ENCODE assay signal across 1 cellular context in the genomic region with DNA sequence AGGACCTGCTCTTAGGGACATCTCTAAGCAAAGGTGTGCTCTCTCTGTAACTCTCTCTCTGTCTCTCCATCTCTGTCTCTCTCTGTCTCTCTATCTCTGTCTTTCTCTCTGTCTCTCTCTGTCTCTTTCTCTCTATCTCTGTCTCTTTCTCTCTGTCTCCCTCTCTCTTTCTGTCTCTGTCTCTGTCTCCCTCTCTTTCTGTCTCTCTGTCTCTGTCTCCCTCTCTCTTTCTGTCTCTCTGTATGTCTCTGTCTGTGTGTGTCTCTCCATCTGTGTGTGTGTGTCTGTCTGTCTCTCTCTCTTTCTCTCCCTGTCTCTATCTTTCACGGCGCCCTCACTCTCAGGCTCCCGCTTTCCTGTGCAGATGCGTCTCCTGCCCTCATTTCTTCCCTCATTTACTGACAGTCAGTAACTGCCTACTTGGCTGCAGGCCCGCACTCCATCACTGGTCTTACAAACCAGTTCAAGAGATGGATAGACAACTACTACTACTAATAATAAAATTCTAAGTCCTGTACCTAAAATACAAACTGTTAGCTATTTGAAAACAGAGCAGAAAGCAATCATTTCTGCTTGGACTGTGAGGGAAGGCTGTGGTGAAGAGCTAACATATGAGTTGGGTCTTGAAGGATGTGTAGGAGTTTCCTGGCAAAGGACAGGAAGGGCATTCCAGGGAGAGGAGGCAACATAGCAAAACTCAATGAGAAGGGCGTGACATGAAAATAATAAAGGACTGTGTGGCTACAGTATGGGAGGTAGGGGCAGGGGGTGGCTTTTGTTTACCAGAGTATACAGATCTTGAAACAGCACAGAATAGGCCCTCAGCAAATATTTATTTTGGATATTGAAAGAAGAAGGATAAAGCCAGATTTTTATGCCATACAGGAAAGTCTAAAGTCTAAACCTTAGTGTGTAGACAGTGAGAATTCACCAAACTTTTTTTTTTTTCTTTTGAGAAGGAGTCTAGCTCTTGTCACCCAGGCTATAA.
TF ChIP-seq lines count a peak whose summit lies in the region.

No MANE protein-coding gene starts in this region.

TF ChIP-seq in HepG2, 621 proteins besides CTCF, POLR2A, EP300 and RAD21 (continued from another document and continues in another):
- TF ChIP-seq, protein P1, sequence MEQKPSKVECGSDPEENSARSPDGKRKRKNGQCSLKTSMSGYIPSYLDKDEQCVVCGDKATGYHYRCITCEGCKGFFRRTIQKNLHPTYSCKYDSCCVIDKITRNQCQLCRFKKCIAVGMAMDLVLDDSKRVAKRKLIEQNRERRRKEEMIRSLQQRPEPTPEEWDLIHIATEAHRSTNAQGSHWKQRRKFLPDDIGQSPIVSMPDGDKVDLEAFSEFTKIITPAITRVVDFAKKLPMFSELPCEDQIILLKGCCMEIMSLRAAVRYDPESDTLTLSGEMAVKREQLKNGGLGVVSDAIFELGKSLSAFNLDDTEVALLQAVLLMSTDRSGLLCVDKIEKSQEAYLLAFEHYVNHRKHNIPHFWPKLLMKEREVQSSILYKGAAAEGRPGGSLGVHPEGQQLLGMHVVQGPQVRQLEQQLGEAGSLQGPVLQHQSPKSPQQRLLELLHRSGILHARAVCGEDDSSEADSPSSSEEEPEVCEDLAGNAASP (CRISPR knock-in tag; IDR thresholded peaks at IDR 0.05; ENCODE audit: borderline replicate concordance), result peak; percentile 34; the same call in 1 of the 2 replicates
- no peak for TF ChIP-seq ZNF235 (CRISPR knock-in tag; IDR thresholded peaks at IDR 0.05; ENCODE audit: borderline replicate concordance)
- TF ChIP-seq, protein P2, sequence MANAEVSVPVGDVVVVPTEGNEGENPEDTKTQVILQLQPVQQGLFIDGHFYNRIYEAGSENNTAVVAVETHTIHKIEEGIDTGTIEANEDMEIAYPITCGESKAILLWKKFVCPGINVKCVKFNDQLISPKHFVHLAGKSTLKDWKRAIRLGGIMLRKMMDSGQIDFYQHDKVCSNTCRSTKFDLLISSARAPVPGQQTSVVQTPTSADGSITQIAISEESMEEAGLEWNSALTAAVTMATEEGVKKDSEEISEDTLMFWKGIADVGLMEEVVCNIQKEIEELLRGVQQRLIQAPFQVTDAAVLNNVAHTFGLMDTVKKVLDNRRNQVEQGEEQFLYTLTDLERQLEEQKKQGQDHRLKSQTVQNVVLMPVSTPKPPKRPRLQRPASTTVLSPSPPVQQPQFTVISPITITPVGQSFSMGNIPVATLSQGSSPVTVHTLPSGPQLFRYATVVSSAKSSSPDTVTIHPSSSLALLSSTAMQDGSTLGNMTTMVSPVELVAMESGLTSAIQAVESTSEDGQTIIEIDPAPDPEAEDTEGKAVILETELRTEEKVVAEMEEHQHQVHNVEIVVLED (CRISPR knock-in tag; IDR thresholded peaks at IDR 0.05; ENCODE audit: borderline replicate concordance), result no peak
- TF ChIP-seq, protein P3, sequence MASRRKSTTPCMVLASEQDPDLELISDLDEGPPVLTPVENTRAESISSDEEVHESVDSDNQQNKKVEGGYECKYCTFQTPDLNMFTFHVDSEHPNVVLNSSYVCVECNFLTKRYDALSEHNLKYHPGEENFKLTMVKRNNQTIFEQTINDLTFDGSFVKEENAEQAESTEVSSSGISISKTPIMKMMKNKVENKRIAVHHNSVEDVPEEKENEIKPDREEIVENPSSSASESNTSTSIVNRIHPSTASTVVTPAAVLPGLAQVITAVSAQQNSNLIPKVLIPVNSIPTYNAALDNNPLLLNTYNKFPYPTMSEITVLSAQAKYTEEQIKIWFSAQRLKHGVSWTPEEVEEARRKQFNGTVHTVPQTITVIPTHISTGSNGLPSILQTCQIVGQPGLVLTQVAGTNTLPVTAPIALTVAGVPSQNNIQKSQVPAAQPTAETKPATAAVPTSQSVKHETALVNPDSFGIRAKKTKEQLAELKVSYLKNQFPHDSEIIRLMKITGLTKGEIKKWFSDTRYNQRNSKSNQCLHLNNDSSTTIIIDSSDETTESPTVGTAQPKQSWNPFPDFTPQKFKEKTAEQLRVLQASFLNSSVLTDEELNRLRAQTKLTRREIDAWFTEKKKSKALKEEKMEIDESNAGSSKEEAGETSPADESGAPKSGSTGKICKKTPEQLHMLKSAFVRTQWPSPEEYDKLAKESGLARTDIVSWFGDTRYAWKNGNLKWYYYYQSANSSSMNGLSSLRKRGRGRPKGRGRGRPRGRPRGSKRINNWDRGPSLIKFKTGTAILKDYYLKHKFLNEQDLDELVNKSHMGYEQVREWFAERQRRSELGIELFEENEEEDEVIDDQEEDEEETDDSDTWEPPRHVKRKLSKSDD (CRISPR knock-in tag; IDR thresholded peaks at IDR 0.05; ENCODE audit: low read depth), result no peak
- 0 out of 2 replicates have a peak, but pooled peaks have one; percentile 24 for TF ChIP-seq ZNF589 (CRISPR knock-in tag; conservative IDR thresholded peaks at IDR 0.05)
- no peak for TF ChIP-seq ARID4A (CRISPR knock-in tag; IDR thresholded peaks at IDR 0.05; ENCODE audit: borderline replicate concordance)
- no peak for TF ChIP-seq HNRNPLL (IDR thresholded peaks at IDR 0.05; ENCODE audit: low read depth, low read length, poor library complexity, severe bottlenecking)
- peak; percentile 13; the same call in 1 of the 2 replicates for TF ChIP-seq CREM (IDR thresholded peaks at IDR 0.05)
- TF ChIP-seq CREM (CRISPR knock-in tag; IDR thresholded peaks at IDR 0.05), result no peak
- no peak for TF ChIP-seq SYNCRIP (IDR thresholded peaks at IDR 0.05; ENCODE audit: insufficient read depth, low read depth, low read length)
- no peak for TF ChIP-seq MTF1 (CRISPR knock-in tag; IDR thresholded peaks at IDR 0.05)
- no peak for TF ChIP-seq NFE2 (CRISPR knock-in tag; IDR thresholded peaks at IDR 0.05)
- peak; percentile 73 for TF ChIP-seq GFI1 (CRISPR knock-in tag; IDR thresholded peaks at IDR 0.05; ENCODE audit: borderline replicate concordance)
- TF ChIP-seq RXRB (CRISPR knock-in tag; IDR thresholded peaks at IDR 0.05; ENCODE audit: borderline replicate concordance), result peak; percentile 36; the same call in 1 of the 2 replicates
- TF ChIP-seq ADNP (CRISPR knock-in tag; IDR thresholded peaks at IDR 0.05), result no peak
- TF ChIP-seq ZBTB49 (CRISPR knock-in tag; IDR thresholded peaks at IDR 0.05; ENCODE audit: borderline replicate concordance), result no peak
- TF ChIP-seq MTA3 (CRISPR knock-in tag; IDR thresholded peaks at IDR 0.05), result no peak
- 0 out of 2 replicates have a peak, but pooled peaks have one; percentile 4 for TF ChIP-seq JUNB (CRISPR knock-in tag; IDR thresholded peaks at IDR 0.05; ENCODE audit: borderline replicate concordance)
- TF ChIP-seq RARG (CRISPR knock-in tag; IDR thresholded peaks at IDR 0.05; ENCODE audit: low read depth), result no peak
- TF ChIP-seq CBX5 (CRISPR knock-in tag; IDR thresholded peaks at IDR 0.05; ENCODE audit: borderline replicate concordance), result no peak
- TF ChIP-seq HOXA5 (CRISPR knock-in tag; IDR thresholded peaks at IDR 0.05), result no peak
- TF ChIP-seq HDAC2 (CRISPR knock-in tag; IDR thresholded peaks at IDR 0.05), result peak; percentile 42
- TF ChIP-seq MATR3 (CRISPR knock-in tag; IDR thresholded peaks at IDR 0.05), result no peak
- TF ChIP-seq ERF (CRISPR knock-in tag; IDR thresholded peaks at IDR 0.05), result 0 out of 2 replicates have a peak, but pooled peaks have one; percentile 20
- TF ChIP-seq ZMYM4 (CRISPR knock-in tag; IDR thresholded peaks at IDR 0.05), result no peak
- peak; percentile 73; the same call in 1 of the 2 replicates for TF ChIP-seq ZNF362 (CRISPR knock-in tag; IDR thresholded peaks at IDR 0.05; ENCODE audit: borderline replicate concordance)
- TF ChIP-seq ZNF782 (CRISPR knock-in tag; IDR thresholded peaks at IDR 0.05; ENCODE audit: borderline replicate concordance), result no peak
- TF ChIP-seq, protein P4, sequence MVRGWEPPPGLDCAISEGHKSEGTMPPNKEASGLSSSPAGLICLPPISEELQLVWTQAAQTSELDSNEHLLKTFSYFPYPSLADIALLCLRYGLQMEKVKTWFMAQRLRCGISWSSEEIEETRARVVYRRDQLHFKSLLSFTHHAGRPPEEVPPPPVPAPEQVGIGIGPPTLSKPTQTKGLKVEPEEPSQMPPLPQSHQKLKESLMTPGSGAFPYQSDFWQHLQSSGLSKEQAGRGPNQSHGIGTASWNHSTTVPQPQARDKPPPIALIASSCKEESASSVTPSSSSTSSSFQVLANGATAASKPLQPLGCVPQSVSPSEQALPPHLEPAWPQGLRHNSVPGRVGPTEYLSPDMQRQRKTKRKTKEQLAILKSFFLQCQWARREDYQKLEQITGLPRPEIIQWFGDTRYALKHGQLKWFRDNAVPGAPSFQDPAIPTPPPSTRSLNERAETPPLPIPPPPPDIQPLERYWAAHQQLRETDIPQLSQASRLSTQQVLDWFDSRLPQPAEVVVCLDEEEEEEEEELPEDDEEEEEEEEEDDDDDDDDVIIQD (CRISPR knock-in tag; IDR thresholded peaks at IDR 0.05; ENCODE audit: low read depth), result 0 out of 2 replicates have a peak, but pooled peaks have one; percentile 5
- no peak for TF ChIP-seq MBD4 (IDR thresholded peaks at IDR 0.05; ENCODE audit: borderline replicate concordance, low read length)
- TF ChIP-seq ZNF33A (CRISPR knock-in tag; IDR thresholded peaks at IDR 0.05; ENCODE audit: borderline replicate concordance), result no peak
- TF ChIP-seq ZBTB44 (CRISPR knock-in tag; IDR thresholded peaks at IDR 0.05), result no peak
